8 cellular contexts compared by ENCODE assay signal in the genomic region with DNA sequence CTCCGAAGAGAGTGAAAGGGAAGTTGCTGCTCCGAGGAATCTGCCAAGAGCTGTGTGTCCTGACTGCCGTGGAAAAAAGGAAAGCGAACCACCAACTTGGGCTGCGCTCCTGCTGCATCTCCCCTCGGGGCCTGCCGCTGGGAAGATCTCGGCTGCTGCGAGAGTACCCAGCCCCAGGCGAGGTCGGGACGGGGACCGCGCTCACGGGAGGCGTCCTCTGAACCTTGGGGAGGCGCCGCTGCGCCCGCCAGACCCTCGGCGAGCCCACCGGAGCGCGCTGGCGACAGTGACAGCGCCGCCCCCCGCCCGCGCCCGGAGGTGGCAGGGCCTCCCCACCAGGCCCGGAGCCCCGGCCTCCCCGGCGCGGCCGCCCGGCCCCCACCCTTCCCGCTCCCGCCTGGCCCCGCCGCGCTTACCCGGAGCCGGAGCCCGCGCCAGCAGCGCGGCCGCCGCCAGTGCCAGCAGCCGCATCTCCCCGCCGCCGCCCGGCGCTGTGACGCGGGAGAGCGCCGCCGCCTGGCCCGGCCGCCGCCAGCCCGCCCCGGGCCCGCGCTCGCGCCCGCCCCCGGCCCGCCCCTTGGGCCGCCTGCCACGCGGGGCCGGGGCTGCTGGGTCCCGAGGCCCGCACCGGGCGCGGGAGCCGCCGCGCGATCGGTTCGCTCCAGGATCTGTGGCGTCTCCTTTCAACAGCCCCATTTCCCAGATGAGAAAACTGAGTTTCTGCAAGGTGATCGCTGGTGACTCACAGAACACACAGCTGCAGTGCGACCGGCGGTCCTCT. TPM values are rescaled to one million over a fixed set of nuclear protein-coding genes. Genes with fewer than 3 reads are reported as not detected.
DNase-seq lines count a peak whose midpoint lies in the region; ATAC-seq, FAIRE-seq and TF ChIP-seq lines count a peak whose summit lies in the region.

Gene VSTM4, minus strand, starts transcription at position 508 of the 781 bp plus-strand sequence. Its CDS starts 37 bp downstream, at position 471.

- H3K18ac ChIP-seq in H1 (ENCODE audit: extremely low read depth, low read length), result 0 out of 2 replicates have a peak within 1 kb of the TSS, but pooled peaks have one; percentile 24

- CTCF ChIA-PET in H1 (lab: Charles Lee; ENCODE audit: partially characterized antibody), result interaction anchor here (1.4 kb wide), 1 partner anchor 107 kb away, joined by 3 read pairs; no protein-coding TSS in a partner anchor

- peak within 1 kb of the TSS; percentile 54 to 70 (median 60) for H3K4me3 ChIP-seq in H1 (ENCODE audit: extremely low read depth in 1 of 4, insufficient read depth in 2 of 4, low read depth in 3 of 4, low read length in 4 of 4)
- H3K4me3 ChIP-seq in thymus (ENCODE audit: low read length), result peak within 1 kb of the TSS; percentile 41

- H2BK20ac ChIP-seq in H1 (ENCODE audit: low read length), result no peak within 1 kb of the TSS

- H3K4me2 ChIP-seq in H1 (ENCODE audit: insufficient read depth in 1 of 2, low read depth in 2 of 2, low read length in 2 of 2), result peak within 1 kb of the TSS; percentile 68 to 87

- no peak for TF ChIP-seq RAD21 in H1 (IDR thresholded peaks at IDR 0.05 in 1 of 2, conservative IDR thresholded peaks at IDR 0.05 in 1 of 2; ENCODE audit: low read depth in 2 of 2, low read length in 2 of 2)

- no peak for TF ChIP-seq EP300 in H1 (IDR thresholded peaks at IDR 0.05; ENCODE audit: borderline replicate concordance in 1 of 2, low read depth in 2 of 2, low read length in 2 of 2)

- POLR2A ChIA-PET in H1 (lab: Charles Lee; ENCODE audit: partially characterized antibody), result no interaction called here

- H3K4ac ChIP-seq in H1 (replicated peaks; ENCODE audit: insufficient read length, low read depth, low read length), result no peak within 1 kb of the TSS

- H2AK5ac ChIP-seq in H1 (ENCODE audit: low read depth, low read length), result no peak within 1 kb of the TSS

- H3K27ac ChIP-seq in H1 (ENCODE audit: low read depth, low read length), result no peak within 1 kb of the TSS
- no peak within 1 kb of the TSS for H3K27ac ChIP-seq in thymus (ENCODE audit: low read depth)

- H3K9me3 ChIP-seq in H1 (ENCODE audit: insufficient read depth in 2 of 2, low read depth in 1 of 2, low read length in 1 of 2), result no peaks in the 10 kb centered on the region
- H3K9me3 ChIP-seq in thymus (ENCODE audit: control insufficient read depth), result no peaks in the 10 kb centered on the region

- DNase-seq in EH (ENCODE audit: low read depth) (peak; percentile 63), NCI-H69 (lab: John Stamatoyannopoulos, UW) (peak; percentile 61), H1 (ENCODE audit: low read depth in 1 of 2, low spot score in 2 of 2) (peak in 1 of 2 experiments; percentile 68), medulla oblongata (ENCODE audit: extremely low spot score) (peak; percentile 45), RKO (ENCODE audit: low spot score) (no peak), NCI-H2029 (lab: John Stamatoyannopoulos, UW) (no peak)

- no peak within 1 kb of the TSS for H4K5ac ChIP-seq in H1 (ENCODE audit: insufficient read length, low read depth, low read length)

- no peaks in the 10 kb centered on the region for H3K79me2 ChIP-seq in H1 (ENCODE audit: control insufficient read depth in 1 of 2, insufficient read depth in 2 of 2, low read length in 2 of 2)

- no peak for ATAC-seq in HG03571 (IDR thresholded peaks at IDR 0.05; ENCODE audit: unreplicated experiment)

- TF ChIP-seq CTCF in H1 (IDR thresholded peaks at IDR 0.05; ENCODE audit: control extremely low read depth in 1 of 3, insufficient read depth in 1 of 3, low read depth in 1 of 3, low read length in 3 of 3), result peak in 1 of 3 experiments; percentile 4; a peak in 1 of 4 replicates

- no peaks in the 10 kb centered on the region for H3K79me1 ChIP-seq in H1 (ENCODE audit: low read depth, low read length)

- no peak within 1 kb of the TSS for H2BK15ac ChIP-seq in H1 (ENCODE audit: low read length)

- H3K23ac ChIP-seq in H1 (ENCODE audit: insufficient read length), result no peak within 1 kb of the TSS

- peaks cover 0 to 11% (median 6%) of the 10 kb centered on the region in 4 experiments; a peak in 5 of 7 replicates for H3K27me3 ChIP-seq in H1 (replicated peaks in 1 of 4; ENCODE audit: control insufficient read depth in 3 of 4, extremely low read depth in 1 of 4, insufficient read depth in 3 of 4, low read length in 3 of 4)
- peaks cover 11% of the 10 kb centered on the region for H3K27me3 ChIP-seq in thymus (ENCODE audit: control insufficient read depth, insufficient read depth)

- WGBS in H1 (ENCODE audit: extremely low coverage in 1 of 2, insufficient coverage in 1 of 2, insufficient read length in 1 of 2, insufficient replicate concordance in 2 of 2, low coverage in 1 of 2, low lambda C conversion rate in 2 of 2, missing lambda C conversion rate in 1 of 2), 2 experiments, result 9% methylated on average over 26 of the region's 95 CpGs; no CpG with 5 or more reads in 1 of the 2 experiments
- WGBS in thymus, result 5% methylated on average over 95 of the region's 95 CpGs

- H3K4me1 ChIP-seq in H1 (replicated peaks in 1 of 4; ENCODE audit: control insufficient read depth in 3 of 4, insufficient read depth in 4 of 4, low read length in 3 of 4) (no peaks in the 10 kb centered on the region), thymus (ENCODE audit: control insufficient read depth, insufficient read depth, low read length) (peaks cover 3% of the 10 kb centered on the region)

- H2BK120ac ChIP-seq in H1 (replicated peaks; ENCODE audit: low read depth, low read length), result no peak within 1 kb of the TSS

- no peaks in the 10 kb centered on the region for H3K36me3 ChIP-seq in H1 (ENCODE audit: control insufficient read depth in 2 of 4, insufficient read depth in 4 of 4, low read length in 3 of 4)
- H3K36me3 ChIP-seq in thymus (ENCODE audit: control insufficient read depth, insufficient read depth), result no peaks in the 10 kb centered on the region

- no peaks in the 10 kb centered on the region for H4K20me1 ChIP-seq in H1 (replicated peaks in 1 of 2; ENCODE audit: control insufficient read depth in 1 of 2, insufficient read depth in 2 of 2, low read length in 2 of 2)

- no peak within 1 kb of the TSS for H2BK12ac ChIP-seq in H1 (ENCODE audit: low read depth, low read length)

- H3K9ac ChIP-seq in H1 (replicated peaks in 1 of 4; ENCODE audit: extremely low read depth in 1 of 4, low read depth in 3 of 4, low read length in 3 of 4), result peak within 1 kb of the TSS; percentile 38 to 74 (median 60); a peak in 6 of 7 replicates

- H2AFZ ChIP-seq in H1 (ENCODE audit: low read length), result peak within 1 kb of the TSS; percentile 35

- no peak within 1 kb of the TSS for H3K14ac ChIP-seq in H1 (ENCODE audit: insufficient read length)

- peak within 1 kb of the TSS; percentile 88 for H4K8ac ChIP-seq in H1 (ENCODE audit: extremely low read depth, insufficient read depth, low read length)

- H2BK5ac ChIP-seq in H1 (ENCODE audit: low read depth, low read length), result no peak within 1 kb of the TSS

- FAIRE-seq in H1 (lab: Jason Lieb, UNC), result no peak

- no peak within 1 kb of the TSS for H4K91ac ChIP-seq in H1 (replicated peaks; ENCODE audit: insufficient read length, low read length)

- TF ChIP-seq POLR2A in H1 (IDR thresholded peaks at IDR 0.05; ENCODE audit: control extremely low read depth in 1 of 2, low read depth in 2 of 2, low read length in 2 of 2), result no peak

- peaks cover 3% of the 10 kb centered on the region; the same call in 1 of the 2 replicates for H3K23me2 ChIP-seq in H1 (ENCODE audit: low read depth, low read length)

- H3K56ac ChIP-seq in H1 (replicated peaks; ENCODE audit: insufficient read length, low read depth, low read length), result no peak within 1 kb of the TSS

TF ChIP-seq in H1, 55 proteins besides CTCF, POLR2A, EP300 and RAD21 (continues in another document):
- TF ChIP-seq BRCA1 (IDR thresholded peaks at IDR 0.05; ENCODE audit: low read depth, low read length), result 0 out of 2 replicates have a peak, but pooled peaks have one; percentile 7
- TF ChIP-seq SIN3A (conservative IDR thresholded peaks at IDR 0.05 in 1 of 2, IDR thresholded peaks at IDR 0.05 in 1 of 2; ENCODE audit: low read depth in 1 of 2, low read length in 2 of 2), result no peak
- TF ChIP-seq GABPA (IDR thresholded peaks at IDR 0.05; ENCODE audit: borderline replicate concordance, insufficient read depth, low read length), result no peak
- no peak for TF ChIP-seq ATF3 (IDR thresholded peaks at IDR 0.05; ENCODE audit: insufficient read depth, low read depth, low read length)
- peak; percentile 47 for TF ChIP-seq ASH2L (IDR thresholded peaks at IDR 0.05; ENCODE audit: low read length)
- no peak for TF ChIP-seq RXRA (IDR thresholded peaks at IDR 0.05; ENCODE audit: insufficient read depth, low read depth, low read length)
- TF ChIP-seq FOSL1 (IDR thresholded peaks at IDR 0.05; ENCODE audit: insufficient read depth, low read depth, low read length), result no peak
- TF ChIP-seq YY1 (IDR thresholded peaks at IDR 0.05; ENCODE audit: low read depth, low read length), result no peak
- no peak for TF ChIP-seq POLR2AphosphoS5 (IDR thresholded peaks at IDR 0.05; ENCODE audit: low read depth, low read length)
- no peak for TF ChIP-seq HDAC6 (IDR thresholded peaks at IDR 0.05; ENCODE audit: low read depth, low read length)
- no peak for TF ChIP-seq SUZ12 (IDR thresholded peaks at IDR 0.05; ENCODE audit: low read length)
- TF ChIP-seq NRF1 (IDR thresholded peaks at IDR 0.05; ENCODE audit: low read depth, low read length), result no peak
- no peak; the same call in 1 of the 2 replicates for TF ChIP-seq PHF8 (conservative IDR thresholded peaks at IDR 0.05; ENCODE audit: low read depth, low read length)
- TF ChIP-seq SIRT6 (IDR thresholded peaks at IDR 0.05; ENCODE audit: low read length), result no peak
- TF ChIP-seq TBP (IDR thresholded peaks at IDR 0.05; ENCODE audit: low read depth, low read length), result no peak
- TF ChIP-seq CBX5 (IDR thresholded peaks at IDR 0.05; ENCODE audit: low read depth, low read length), result no peak
- peak; percentile 45; the same call in 1 of the 2 replicates for TF ChIP-seq BACH1 (IDR thresholded peaks at IDR 0.05; ENCODE audit: low read length)
- no peak for TF ChIP-seq TAF1 (IDR thresholded peaks at IDR 0.05; ENCODE audit: low read depth, low read length)

RNA-seq across cellular contexts. Expression of gene VSTM4, which starts in this region (rescaled TPM):
- 0.69 and 0.73 TPM in 2 replicates for total RNA-seq in H1 (2021; fragmentation: NEBNext Ultra II Directional; extraction: Animal tissue kit (Norgen Biotek cat#: 25700))
- polyA plus RNA-seq in H1 (2011; rRNA removed), result 0.48 and 0.63 TPM in 2 replicates
- 0.50 TPM for polyA plus RNA-seq in H1 (2011; cell fraction: cytosol; rRNA removed)
- 0.70 TPM for polyA plus RNA-seq in H1 (2011; cell fraction: nucleus; rRNA removed)
- 0.56 to 0.81 TPM (median 0.68 TPM) in 4 replicates for polyA plus RNA-seq in H1 (2012, experiment 1 of 2)
- polyA plus RNA-seq in H1 (2012, experiment 2 of 2), result 0.21 TPM
- 0.65 TPM for polyA plus RNA-seq in H1 (2013, experiment 1 of 2)
- 0.66 TPM for polyA plus RNA-seq in H1 (2013, experiment 2 of 2)
- polyA minus RNA-seq in H1 (2011; rRNA and poly(A)+ RNA removed), result 0.54 and 1.2 TPM in 2 replicates
- not detected for polyA minus RNA-seq in H1 (2011; cell fraction: cytosol; rRNA and poly(A)+ RNA removed)
- 1.2 TPM for polyA minus RNA-seq in H1 (2011; cell fraction: nucleus; rRNA and poly(A)+ RNA removed)
- 2.3 TPM for polyA plus RNA-seq in thymus

Comparison
In these comparisons a context has a peak if more than half of its experiments do, and no peak if none do; other contexts are left out.
1. DNase-seq: peak in EH (single experiment), NCI-H69 (single experiment) and medulla oblongata (single experiment); none in RKO (single experiment) and NCI-H2029 (single experiment).